ENCODE assay signal across 8 cellular contexts in the genomic region with DNA sequence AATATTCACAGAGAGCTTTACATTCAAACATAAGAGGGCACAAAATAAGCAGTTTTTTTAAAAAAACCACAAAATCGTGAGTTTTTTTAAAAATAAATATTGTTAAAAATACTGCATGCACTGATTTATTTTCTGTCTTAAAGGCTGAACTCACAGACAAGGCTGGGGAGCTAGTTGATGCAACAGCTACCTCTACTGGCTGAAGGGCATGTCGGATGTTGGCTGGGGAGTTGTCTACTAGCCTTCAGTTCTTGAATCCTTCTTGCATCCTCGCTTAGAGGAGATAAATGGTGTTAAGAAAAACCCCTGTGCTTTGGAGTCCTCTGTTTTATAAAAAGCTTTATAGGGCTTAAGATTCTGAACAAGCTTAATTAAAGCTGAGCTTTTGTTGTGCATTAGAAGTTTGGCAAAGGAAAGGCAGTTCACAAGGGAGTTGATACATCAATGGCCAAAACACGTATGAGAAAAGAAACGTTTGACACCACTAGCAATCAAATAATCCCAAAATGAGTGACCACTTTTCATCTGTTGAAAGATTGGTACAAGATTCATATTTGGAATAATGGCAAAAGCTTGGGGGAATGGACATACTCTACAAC.
A peak's percentile ranks its signal among the peaks of the same experiment; 100 is the strongest.
DNase-seq lines count a peak whose midpoint lies in the region; ATAC-seq, FAIRE-seq and TF ChIP-seq lines count a peak whose summit lies in the region.

No MANE protein-coding gene starts in this region.

- ATAC-seq in pancreas (peak; percentile 56 to 88 (median 84)), GM21825 (IDR thresholded peaks at IDR 0.05; ENCODE audit: unreplicated experiment) (no peak), GM19452 (IDR thresholded peaks at IDR 0.05; ENCODE audit: unreplicated experiment) (no peak)

- intact Hi-C loops in pancreas (cut with DNase I) = loop anchor here in 1 of 3 donors (10.0 kb wide), 1 partner anchor 323 kb away; no protein-coding TSS in a partner anchor

- no peak overlapping the region for H2BK15ac ChIP-seq in H9 (ENCODE audit: low read depth, low read length)

- H3K36me3 ChIP-seq in pancreas = peaks cover 6 to 40% (median 10%) of the 10 kb centered on the region in 3 donors

- WGBS in H9 (ENCODE audit: extremely low coverage, insufficient read length, low lambda C conversion rate) = no CpG with 5 or more reads among the region's 5 CpGs
- 39 to 45% methylated on average over 5 of the region's 5 CpGs for WGBS in pancreas, 2 donors

- no peak overlapping the region for H3K14ac ChIP-seq in H9 (ENCODE audit: insufficient read depth, low read length)

- H3K4ac ChIP-seq in H9 (ENCODE audit: low read depth, low read length) = no peak overlapping the region

- H3K79me1 ChIP-seq in H9 (ENCODE audit: insufficient read depth, low read depth, low read length, poor library complexity, severe bottlenecking) = no peaks in the 10 kb centered on the region

- peak; percentile 54 for DNase-seq in COR-L47 (lab: John Stamatoyannopoulos, UW)
- DNase-seq in H9 = peak; percentile 60
- peak; percentile 35 for DNase-seq in NCI-H2081 treated with DMSO at 0.1 percent for 48 hours (lab: John Stamatoyannopoulos, UW)
- DNase-seq in globus pallidus (ENCODE audit: low spot score) = peak; percentile 73
- peak in 1 of 6 donors; percentile 35 for DNase-seq in pancreas

- H4K5ac ChIP-seq in H9 (ENCODE audit: insufficient read length, low read depth, low read length) = no peak overlapping the region

- no peak overlapping the region for H3T11ph ChIP-seq in H9 (ENCODE audit: low read length)

- H3K27ac Mint-ChIP-seq in H9 = no peak overlapping the region

- H3K27ac ChIP-seq in H9 (ENCODE audit: insufficient read length, low read depth, low read length) (no peak overlapping the region), pancreas (no peak overlapping the region)

- H3K4me1 ChIP-seq in H9 (ENCODE audit: insufficient read depth, low read length) = no peaks in the 10 kb centered on the region
- H3K4me1 ChIP-seq in pancreas = no peaks in the 10 kb centered on the region

- no peak overlapping the region for H4K91ac ChIP-seq in H9 (ENCODE audit: insufficient read length, low read depth, low read length)

- H2AK5ac ChIP-seq in H9 (ENCODE audit: insufficient read length, low read length) = no peak overlapping the region

- no peak overlapping the region for H3K23ac ChIP-seq in H9 (ENCODE audit: insufficient read length, low read depth, low read length)

- H3K9ac ChIP-seq in H9 (ENCODE audit: extremely low read depth, insufficient read length, low read length) = no peak overlapping the region

- H3K18ac ChIP-seq in H9 (ENCODE audit: insufficient read length, low read depth, low read length) = no peak overlapping the region

- H3K79me2 ChIP-seq in H9 (ENCODE audit: insufficient read depth, low read length) = no peaks in the 10 kb centered on the region

- H4K20me1 ChIP-seq in H9 (ENCODE audit: control insufficient read depth, insufficient read depth, insufficient read length) = no peaks in the 10 kb centered on the region

- H2BK5ac ChIP-seq in H9 (ENCODE audit: insufficient read length, low read length) = no peak overlapping the region

- H3K9me3 Mint-ChIP-seq in H9 = no peaks in the 10 kb centered on the region

- no peak overlapping the region for H2BK20ac ChIP-seq in H9 (ENCODE audit: low read depth, low read length, poor library complexity, severe bottlenecking)

- no peak overlapping the region for H3K56ac ChIP-seq in H9 (ENCODE audit: insufficient read length, low read depth, low read length)

- FAIRE-seq in pancreas (lab: Jason Lieb, UNC) = no peak

- H3K4me3 Mint-ChIP-seq in H9 = no peak overlapping the region

- H2BK12ac ChIP-seq in H9 (ENCODE audit: insufficient read length, low read depth, low read length) = no peak overlapping the region

- H3K23me2 ChIP-seq in H9 (ENCODE audit: insufficient read length, low read depth, low read length, poor library complexity, severe bottlenecking) = no peaks in the 10 kb centered on the region

- H2AFZ ChIP-seq in H9 (ENCODE audit: low read length) = no peak overlapping the region

- no peak overlapping the region for H3K4me2 ChIP-seq in H9 (ENCODE audit: insufficient read depth, insufficient read length, low read length)

- H2BK120ac ChIP-seq in H9 (ENCODE audit: low read depth, low read length, poor library complexity, severe bottlenecking) = no peak overlapping the region

- H4K8ac ChIP-seq in H9 (replicated peaks; ENCODE audit: insufficient read length, low read depth, low read length) = no peak overlapping the region

- no peaks in the 10 kb centered on the region for H3K27me3 Mint-ChIP-seq in H9 (ENCODE audit: low read depth)

- peaks cover 10 to 45% (median 38%) of the 10 kb centered on the region in 3 experiments; a peak in 6 of 7 replicates for H3K36me3 Mint-ChIP-seq in H9 (ENCODE audit: insufficient read depth in 1 of 3, low read depth in 3 of 3)

- peak; percentile 95 for TF ChIP-seq CTCF in H9 (conservative IDR thresholded peaks at IDR 0.05)
- peak; percentile 96 for TF ChIP-seq CTCF in WI38 (IDR thresholded peaks at IDR 0.05; ENCODE audit: low read depth, low read length)
- TF ChIP-seq CTCF in pancreas (IDR thresholded peaks at IDR 0.05) = peak in 3 of 4 donors; percentile 36 to 41 (median 39)

- H3K9me3 ChIP-seq in H9 (ENCODE audit: control insufficient read depth, low read depth, low read length) (no peaks in the 10 kb centered on the region), pancreas (no peaks in the 10 kb centered on the region)

- H3K27me3 ChIP-seq in H9 (ENCODE audit: insufficient read depth, low read length) (no peaks in the 10 kb centered on the region), pancreas (no peaks in the 10 kb centered on the region)

- H3K4me3 ChIP-seq in WI38 (ENCODE audit: low read depth, low read length) (no peak overlapping the region), pancreas (no peak overlapping the region)

- H3K4me1 Mint-ChIP-seq in H9 = no peaks in the 10 kb centered on the region

Comparison
In these comparisons a context has a peak if more than half of its experiments do, and no peak if none do; other contexts are left out.
1. CTCF ChIP-seq: peak in every context shown above with its lines; median percentile 96 in WI38; 95 in H9; 39 in pancreas.
2. ATAC-seq: peak in pancreas (4 of 4); none in GM21825 (single experiment) and GM19452 (single experiment).